ENCODE assay signal across 12 cellular contexts in genomic region chr4:53614616-53615015, GRCh38. TPM values are rescaled to one million over a fixed set of nuclear protein-coding genes. Genes with fewer than 3 reads are reported as not detected.
A peak's percentile ranks its signal among the peaks of the same experiment; 100 is the strongest.
DNase-seq lines count a peak whose midpoint lies in the region; ATAC-seq and TF ChIP-seq lines count a peak whose summit lies in the region.
"Had no signal": no experiment of that assay in that cellular context is flagged by ENCODE, and none has a peak within 500 bp of the region (broad histone marks: within the 10 kb centered on the region; RNA-seq: fewer than 3 reads in every experiment).

No MANE protein-coding gene starts in this region.

- no peak overlapping the region for H3K27ac ChIP-seq in left lung

- H3K9me3 ChIP-seq in BE2C (no peaks in the 10 kb centered on the region), left lung (no peaks in the 10 kb centered on the region), MG63 (no peaks in the 10 kb centered on the region)

- intact Hi-C loops in left lung (cut with DNase I): no loop called here

- H3K36me3 ChIP-seq in BE2C (no peaks in the 10 kb centered on the region), left lung (no peaks in the 10 kb centered on the region), MG63 (no peaks in the 10 kb centered on the region)

- no peaks in the 10 kb centered on the region for H3K4me1 ChIP-seq in BE2C
- no peaks in the 10 kb centered on the region for H3K4me1 ChIP-seq in left lung

- H3K27me3 ChIP-seq in BE2C (no peaks in the 10 kb centered on the region), left lung (no peaks in the 10 kb centered on the region), MG63 (no peaks in the 10 kb centered on the region)

- DNase-seq in BE2C (no peak), HFF-Myc (ENCODE audit: extremely low read depth, low read depth) (no peak), amniotic epithelial cell (ENCODE audit: low read depth) (peak; percentile 25), islet precursor cell (peak; percentile 58), MV-4-11 (lab: John Stamatoyannopoulos, UW) (no peak), left lung (no peak), superior temporal gyrus (ENCODE audit: extremely low spot score) (no peak), MG63 (no peak)
- DNase-seq: activated CD8-positive, alpha-beta memory T cell treated with anti-CD3 and anti-CD28 coated beads for 24 hours; effector memory CD8-positive, alpha-beta T cell; HFFc6; Right ventricle myocardium superior had no signal

- ATAC-seq in left lung: no peak
- ATAC-seq: effector memory CD8-positive, alpha-beta T cell had no signal

- TF ChIP-seq CTCF in BE2C (IDR thresholded peaks at IDR 0.05; ENCODE audit: low read depth, low read length) (0 out of 2 replicates have a peak, but pooled peaks have one; percentile 5), HFF-Myc (IDR thresholded peaks at IDR 0.05; ENCODE audit: low read depth, low read length, missing control alignments) (peak; percentile 26), left lung (IDR thresholded peaks at IDR 0.05) (no peak)

- H3K4me3 ChIP-seq in BE2C (ENCODE audit: low read depth, low read length) (no peak overlapping the region), HFF-Myc (replicated peaks; ENCODE audit: low read depth, low read length) (no peak overlapping the region), left lung (no peak overlapping the region), MG63 (no peak overlapping the region)

RNA-seq across cellular contexts. Expression of gene LNX1, which starts 23.3 kb away (rescaled TPM):
- 3.6 TPM for polyA plus RNA-seq in BE2C (2012; ENCODE audit: insufficient read depth, insufficient read length, low read depth)
- 1 to 10 TPM; 2.5 TPM for total RNA-seq in left lung
- 7.4 and 16.5 TPM in 2 replicates for total RNA-seq in MG63 (2014; rRNA removed; shearing (Covaris generic); ENCODE audit: low replicate concordance)

Comparison
In these comparisons a context has a peak if more than half of its experiments do, and no peak if none do; other contexts are left out.
1. DNase-seq: peak in amniotic epithelial cell (single experiment) and islet precursor cell (single experiment); none in BE2C (single experiment), HFF-Myc (single experiment), MV-4-11 (single experiment), left lung (0 of 2), superior temporal gyrus (single experiment) and MG63 (single experiment).
2. CTCF ChIP-seq: peak in BE2C (single experiment) and HFF-Myc (single experiment); none in left lung (0 of 2).